In the genomic region with DNA sequence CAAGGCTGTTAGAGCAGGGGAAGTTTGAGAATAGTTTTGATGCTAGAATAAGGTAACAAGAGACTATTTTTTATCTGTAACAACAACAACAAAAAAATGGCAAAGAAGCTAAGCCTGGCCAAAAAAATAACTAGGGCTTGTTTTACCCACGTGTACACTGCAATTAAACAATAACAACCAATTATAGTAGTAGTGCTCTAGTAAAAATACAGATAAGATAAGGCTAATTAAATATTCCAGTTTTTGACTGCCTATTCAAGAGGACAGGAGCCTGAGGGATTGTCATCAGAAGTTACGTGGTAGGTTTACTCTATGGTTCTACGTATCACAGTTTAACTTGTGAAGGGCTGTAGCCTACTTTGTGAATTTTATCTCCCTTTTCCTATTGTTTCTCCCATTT, we compare ENCODE assay signal across 3 cellular contexts.
TF ChIP-seq lines count a peak whose summit lies in the region.

No MANE protein-coding gene starts in this region.

TF ChIP-seq in SK-N-SH, 30 proteins besides CTCF, POLR2A, EP300 and RAD21 (continued from another document):
- TF ChIP-seq, protein P1, sequence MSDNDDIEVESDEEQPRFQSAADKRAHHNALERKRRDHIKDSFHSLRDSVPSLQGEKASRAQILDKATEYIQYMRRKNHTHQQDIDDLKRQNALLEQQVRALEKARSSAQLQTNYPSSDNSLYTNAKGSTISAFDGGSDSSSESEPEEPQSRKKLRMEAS (IDR thresholded peaks at IDR 0.05; ENCODE audit: low read depth), result no peak
- peak; percentile 61 for TF ChIP-seq GATA2 (CRISPR knock-in tag; IDR thresholded peaks at IDR 0.05)
- TF ChIP-seq EZH2phosphoT487 (IDR thresholded peaks at IDR 0.05; ENCODE audit: borderline replicate concordance, low read depth), result no peak
- no peak for TF ChIP-seq JUND (IDR thresholded peaks at IDR 0.05)
- TF ChIP-seq TCF12 (IDR thresholded peaks at IDR 0.05), result no peak
- no peak for TF ChIP-seq FOSL2 (IDR thresholded peaks at IDR 0.05; ENCODE audit: borderline replicate concordance, low read depth)
- TF ChIP-seq MEF2A (IDR thresholded peaks at IDR 0.05; ENCODE audit: borderline replicate concordance, low read depth), result no peak
- peak; percentile 43; the same call in 1 of the 2 replicates for TF ChIP-seq MXI1 (IDR thresholded peaks at IDR 0.05; ENCODE audit: low read depth, low read length)
- TF ChIP-seq, protein P2, sequence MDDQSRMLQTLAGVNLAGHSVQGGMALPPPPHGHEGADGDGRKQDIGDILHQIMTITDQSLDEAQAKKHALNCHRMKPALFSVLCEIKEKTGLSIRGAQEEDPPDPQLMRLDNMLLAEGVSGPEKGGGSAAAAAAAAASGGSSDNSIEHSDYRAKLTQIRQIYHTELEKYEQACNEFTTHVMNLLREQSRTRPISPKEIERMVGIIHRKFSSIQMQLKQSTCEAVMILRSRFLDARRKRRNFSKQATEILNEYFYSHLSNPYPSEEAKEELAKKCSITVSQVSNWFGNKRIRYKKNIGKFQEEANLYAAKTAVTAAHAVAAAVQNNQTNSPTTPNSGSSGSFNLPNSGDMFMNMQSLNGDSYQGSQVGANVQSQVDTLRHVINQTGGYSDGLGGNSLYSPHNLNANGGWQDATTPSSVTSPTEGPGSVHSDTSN (IDR thresholded peaks at IDR 0.05), result no peak
- no peak for TF ChIP-seq POLR2AphosphoS5 (IDR thresholded peaks at IDR 0.05; ENCODE audit: low read depth, low read length)
- TF ChIP-seq TEAD4 (IDR thresholded peaks at IDR 0.05; ENCODE audit: borderline replicate concordance, insufficient read depth), result no peak

TF ChIP-seq in SK-N-SH treated with all-trans-retinoic acid at 6 μM for 48 hours, 23 proteins besides CTCF, POLR2A, EP300 and RAD21 (continued from another document):
- TF ChIP-seq, protein P3, sequence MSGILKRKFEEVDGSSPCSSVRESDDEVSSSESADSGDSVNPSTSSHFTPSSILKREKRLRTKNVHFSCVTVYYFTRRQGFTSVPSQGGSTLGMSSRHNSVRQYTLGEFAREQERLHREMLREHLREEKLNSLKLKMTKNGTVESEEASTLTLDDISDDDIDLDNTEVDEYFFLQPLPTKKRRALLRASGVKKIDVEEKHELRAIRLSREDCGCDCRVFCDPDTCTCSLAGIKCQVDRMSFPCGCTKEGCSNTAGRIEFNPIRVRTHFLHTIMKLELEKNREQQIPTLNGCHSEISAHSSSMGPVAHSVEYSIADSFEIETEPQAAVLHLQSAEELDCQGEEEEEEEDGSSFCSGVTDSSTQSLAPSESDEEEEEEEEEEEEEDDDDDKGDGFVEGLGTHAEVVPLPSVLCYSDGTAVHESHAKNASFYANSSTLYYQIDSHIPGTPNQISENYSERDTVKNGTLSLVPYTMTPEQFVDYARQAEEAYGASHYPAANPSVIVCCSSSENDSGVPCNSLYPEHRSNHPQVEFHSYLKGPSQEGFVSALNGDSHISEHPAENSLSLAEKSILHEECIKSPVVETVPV (CRISPR knock-in tag; IDR thresholded peaks at IDR 0.05), result no peak
- TF ChIP-seq ZFP3 (CRISPR knock-in tag; IDR thresholded peaks at IDR 0.05), result no peak
- TF ChIP-seq SNAI2 (CRISPR knock-in tag; IDR thresholded peaks at IDR 0.05), result no peak
- TF ChIP-seq TOX (CRISPR knock-in tag; IDR thresholded peaks at IDR 0.05; ENCODE audit: borderline replicate concordance), result no peak
TF ChIP-seq in SK-N-SH treated with all-trans-retinoic acid at 6 μM for 48 hours: peak in this region for 0.

TF ChIP-seq in HEK293, 187 proteins besides CTCF, POLR2A, EP300 and RAD21 (continued from another document and continues in another):
- TF ChIP-seq ZNF221 (tag by site-specific recombination; IDR thresholded peaks at IDR 0.05; ENCODE audit: borderline replicate concordance) (no peak), MZF1 (tag by site-specific recombination; IDR thresholded peaks at IDR 0.05; ENCODE audit: borderline replicate concordance) (no peak), ZNF133 (tag by site-specific recombination; IDR thresholded peaks at IDR 0.05) (no peak), MEIS1 (CRISPR knock-in tag; IDR thresholded peaks at IDR 0.05; ENCODE audit: borderline replicate concordance) (no peak), GLIS2 (tag by site-specific recombination; IDR thresholded peaks at IDR 0.05) (no peak), GLI4 (tag by site-specific recombination; IDR thresholded peaks at IDR 0.05) (no peak), ZNF114 (tag by site-specific recombination; IDR thresholded peaks at IDR 0.05) (no peak), ZNF202 (tag by site-specific recombination; IDR thresholded peaks at IDR 0.05; ENCODE audit: borderline replicate concordance) (no peak), ZNF473 (tag by site-specific recombination; IDR thresholded peaks at IDR 0.05) (no peak), ZNF701 (tag by site-specific recombination; IDR thresholded peaks at IDR 0.05) (no peak), ZNF654 (tag by site-specific recombination; IDR thresholded peaks at IDR 0.05; ENCODE audit: low read depth) (no peak), ZNF335 (tag by site-specific recombination; conservative IDR thresholded peaks at IDR 0.05) (no peak), ZBTB8A (tag by site-specific recombination; IDR thresholded peaks at IDR 0.05) (no peak), ZNF121 (tag by site-specific recombination; IDR thresholded peaks at IDR 0.05) (no peak), ZNF660 (tag by site-specific recombination; IDR thresholded peaks at IDR 0.05) (no peak), ZNF426 (tag by site-specific recombination; IDR thresholded peaks at IDR 0.05) (no peak), KLF9 (tag by site-specific recombination; IDR thresholded peaks at IDR 0.05; ENCODE audit: low read depth) (no peak), ZNF558 (tag by site-specific recombination; IDR thresholded peaks at IDR 0.05) (no peak), ZNF248 (tag by site-specific recombination; IDR thresholded peaks at IDR 0.05) (no peak), ZNF549 (tag by site-specific recombination; IDR thresholded peaks at IDR 0.05) (no peak), RBAK (tag by site-specific recombination; IDR thresholded peaks at IDR 0.05) (no peak), GLI2 (tag by site-specific recombination; IDR thresholded peaks at IDR 0.05; ENCODE audit: borderline replicate concordance, low read depth) (0 out of 2 replicates have a peak, but pooled peaks have one; percentile 34), FEZF1 (tag by site-specific recombination; IDR thresholded peaks at IDR 0.05) (peak; percentile 91), ZNF629 (tag by site-specific recombination; IDR thresholded peaks at IDR 0.05) (0 out of 2 replicates have a peak, but pooled peaks have one; percentile 18), ZNF169 (tag by site-specific recombination; IDR thresholded peaks at IDR 0.05) (no peak), SCRT1 (tag by site-specific recombination; IDR thresholded peaks at IDR 0.05; ENCODE audit: borderline replicate concordance) (no peak), ZEB2 (tag by site-specific recombination; IDR thresholded peaks at IDR 0.05) (no peak), ZNF658 (tag by site-specific recombination; IDR thresholded peaks at IDR 0.05) (no peak), ZNF23 (tag by site-specific recombination; IDR thresholded peaks at IDR 0.05; ENCODE audit: borderline replicate concordance) (no peak), ZNF623 (tag by site-specific recombination; IDR thresholded peaks at IDR 0.05) (no peak), YY2 (tag by site-specific recombination; IDR thresholded peaks at IDR 0.05) (no peak), OSR2 (tag by site-specific recombination; IDR thresholded peaks at IDR 0.05) (peak; percentile 58; the same call in 1 of the 2 replicates), PRDM1 (tag by site-specific recombination; IDR thresholded peaks at IDR 0.05) (no peak), ZNF366 (tag by site-specific recombination; conservative IDR thresholded peaks at IDR 0.05) (0 out of 2 replicates have a peak, but pooled peaks have one; percentile 31), HOXA7 (CRISPR knock-in tag; IDR thresholded peaks at IDR 0.05; ENCODE audit: borderline replicate concordance) (no peak), ZBTB20 (tag by site-specific recombination; IDR thresholded peaks at IDR 0.05) (no peak), ZNF19 (tag by site-specific recombination; IDR thresholded peaks at IDR 0.05; ENCODE audit: low read depth) (no peak)
- TF ChIP-seq, protein P4, sequence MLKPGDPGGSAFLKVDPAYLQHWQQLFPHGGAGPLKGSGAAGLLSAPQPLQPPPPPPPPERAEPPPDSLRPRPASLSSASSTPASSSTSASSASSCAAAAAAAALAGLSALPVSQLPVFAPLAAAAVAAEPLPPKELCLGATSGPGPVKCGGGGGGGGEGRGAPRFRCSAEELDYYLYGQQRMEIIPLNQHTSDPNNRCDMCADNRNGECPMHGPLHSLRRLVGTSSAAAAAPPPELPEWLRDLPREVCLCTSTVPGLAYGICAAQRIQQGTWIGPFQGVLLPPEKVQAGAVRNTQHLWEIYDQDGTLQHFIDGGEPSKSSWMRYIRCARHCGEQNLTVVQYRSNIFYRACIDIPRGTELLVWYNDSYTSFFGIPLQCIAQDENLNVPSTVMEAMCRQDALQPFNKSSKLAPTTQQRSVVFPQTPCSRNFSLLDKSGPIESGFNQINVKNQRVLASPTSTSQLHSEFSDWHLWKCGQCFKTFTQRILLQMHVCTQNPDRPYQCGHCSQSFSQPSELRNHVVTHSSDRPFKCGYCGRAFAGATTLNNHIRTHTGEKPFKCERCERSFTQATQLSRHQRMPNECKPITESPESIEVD (tag by site-specific recombination; IDR thresholded peaks at IDR 0.05), result peak; percentile 90
- TF ChIP-seq, protein P5, sequence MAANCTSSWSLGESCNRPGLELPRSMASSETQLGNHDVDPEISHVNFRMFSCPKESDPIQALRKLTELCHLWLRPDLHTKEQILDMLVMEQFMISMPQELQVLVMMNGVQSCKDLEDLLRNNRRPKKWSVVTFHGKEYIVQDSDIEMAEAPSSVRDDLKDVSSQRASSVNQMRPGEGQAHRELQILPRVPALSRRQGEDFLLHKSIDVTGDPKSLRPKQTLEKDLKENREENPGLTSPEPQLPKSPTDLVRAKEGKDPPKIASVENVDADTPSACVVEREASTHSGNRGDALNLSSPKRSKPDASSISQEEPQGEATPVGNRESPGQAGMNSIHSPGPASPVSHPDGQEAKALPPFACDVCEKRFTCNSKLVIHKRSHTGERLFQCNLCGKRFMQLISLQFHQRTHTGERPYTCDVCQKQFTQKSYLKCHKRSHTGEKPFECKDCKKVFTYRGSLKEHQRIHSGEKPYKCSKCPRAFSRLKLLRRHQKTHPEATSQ (tag by site-specific recombination; IDR thresholded peaks at IDR 0.05), result no peak
- TF ChIP-seq, protein P6, sequence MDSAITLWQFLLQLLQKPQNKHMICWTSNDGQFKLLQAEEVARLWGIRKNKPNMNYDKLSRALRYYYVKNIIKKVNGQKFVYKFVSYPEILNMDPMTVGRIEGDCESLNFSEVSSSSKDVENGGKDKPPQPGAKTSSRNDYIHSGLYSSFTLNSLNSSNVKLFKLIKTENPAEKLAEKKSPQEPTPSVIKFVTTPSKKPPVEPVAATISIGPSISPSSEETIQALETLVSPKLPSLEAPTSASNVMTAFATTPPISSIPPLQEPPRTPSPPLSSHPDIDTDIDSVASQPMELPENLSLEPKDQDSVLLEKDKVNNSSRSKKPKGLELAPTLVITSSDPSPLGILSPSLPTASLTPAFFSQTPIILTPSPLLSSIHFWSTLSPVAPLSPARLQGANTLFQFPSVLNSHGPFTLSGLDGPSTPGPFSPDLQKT (IDR thresholded peaks at IDR 0.05; ENCODE audit: borderline replicate concordance, low read depth, low read length), result no peak
- TF ChIP-seq, protein P7, sequence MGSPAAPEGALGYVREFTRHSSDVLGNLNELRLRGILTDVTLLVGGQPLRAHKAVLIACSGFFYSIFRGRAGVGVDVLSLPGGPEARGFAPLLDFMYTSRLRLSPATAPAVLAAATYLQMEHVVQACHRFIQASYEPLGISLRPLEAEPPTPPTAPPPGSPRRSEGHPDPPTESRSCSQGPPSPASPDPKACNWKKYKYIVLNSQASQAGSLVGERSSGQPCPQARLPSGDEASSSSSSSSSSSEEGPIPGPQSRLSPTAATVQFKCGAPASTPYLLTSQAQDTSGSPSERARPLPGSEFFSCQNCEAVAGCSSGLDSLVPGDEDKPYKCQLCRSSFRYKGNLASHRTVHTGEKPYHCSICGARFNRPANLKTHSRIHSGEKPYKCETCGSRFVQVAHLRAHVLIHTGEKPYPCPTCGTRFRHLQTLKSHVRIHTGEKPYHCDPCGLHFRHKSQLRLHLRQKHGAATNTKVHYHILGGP (tag by site-specific recombination; IDR thresholded peaks at IDR 0.05), result no peak
- TF ChIP-seq, protein P8, sequence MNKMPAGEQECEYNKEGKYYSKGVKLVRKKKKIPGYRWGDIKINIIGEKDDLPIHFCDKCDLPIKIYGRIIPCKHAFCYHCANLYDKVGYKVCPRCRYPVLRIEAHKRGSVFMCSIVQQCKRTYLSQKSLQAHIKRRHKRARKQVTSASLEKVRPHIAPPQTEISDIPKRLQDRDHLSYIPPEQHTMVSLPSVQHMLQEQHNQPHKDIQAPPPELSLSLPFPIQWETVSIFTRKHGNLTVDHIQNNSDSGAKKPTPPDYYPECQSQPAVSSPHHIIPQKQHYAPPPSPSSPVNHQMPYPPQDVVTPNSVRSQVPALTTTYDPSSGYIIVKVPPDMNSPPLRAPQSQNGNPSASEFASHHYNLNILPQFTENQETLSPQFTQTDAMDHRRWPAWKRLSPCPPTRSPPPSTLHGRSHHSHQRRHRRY (tag by site-specific recombination; IDR thresholded peaks at IDR 0.05), result no peak
- TF ChIP-seq, protein P9, sequence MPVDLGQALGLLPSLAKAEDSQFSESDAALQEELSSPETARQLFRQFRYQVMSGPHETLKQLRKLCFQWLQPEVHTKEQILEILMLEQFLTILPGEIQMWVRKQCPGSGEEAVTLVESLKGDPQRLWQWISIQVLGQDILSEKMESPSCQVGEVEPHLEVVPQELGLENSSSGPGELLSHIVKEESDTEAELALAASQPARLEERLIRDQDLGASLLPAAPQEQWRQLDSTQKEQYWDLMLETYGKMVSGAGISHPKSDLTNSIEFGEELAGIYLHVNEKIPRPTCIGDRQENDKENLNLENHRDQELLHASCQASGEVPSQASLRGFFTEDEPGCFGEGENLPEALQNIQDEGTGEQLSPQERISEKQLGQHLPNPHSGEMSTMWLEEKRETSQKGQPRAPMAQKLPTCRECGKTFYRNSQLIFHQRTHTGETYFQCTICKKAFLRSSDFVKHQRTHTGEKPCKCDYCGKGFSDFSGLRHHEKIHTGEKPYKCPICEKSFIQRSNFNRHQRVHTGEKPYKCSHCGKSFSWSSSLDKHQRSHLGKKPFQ (tag by site-specific recombination; IDR thresholded peaks at IDR 0.05), result no peak
- TF ChIP-seq, protein P10, sequence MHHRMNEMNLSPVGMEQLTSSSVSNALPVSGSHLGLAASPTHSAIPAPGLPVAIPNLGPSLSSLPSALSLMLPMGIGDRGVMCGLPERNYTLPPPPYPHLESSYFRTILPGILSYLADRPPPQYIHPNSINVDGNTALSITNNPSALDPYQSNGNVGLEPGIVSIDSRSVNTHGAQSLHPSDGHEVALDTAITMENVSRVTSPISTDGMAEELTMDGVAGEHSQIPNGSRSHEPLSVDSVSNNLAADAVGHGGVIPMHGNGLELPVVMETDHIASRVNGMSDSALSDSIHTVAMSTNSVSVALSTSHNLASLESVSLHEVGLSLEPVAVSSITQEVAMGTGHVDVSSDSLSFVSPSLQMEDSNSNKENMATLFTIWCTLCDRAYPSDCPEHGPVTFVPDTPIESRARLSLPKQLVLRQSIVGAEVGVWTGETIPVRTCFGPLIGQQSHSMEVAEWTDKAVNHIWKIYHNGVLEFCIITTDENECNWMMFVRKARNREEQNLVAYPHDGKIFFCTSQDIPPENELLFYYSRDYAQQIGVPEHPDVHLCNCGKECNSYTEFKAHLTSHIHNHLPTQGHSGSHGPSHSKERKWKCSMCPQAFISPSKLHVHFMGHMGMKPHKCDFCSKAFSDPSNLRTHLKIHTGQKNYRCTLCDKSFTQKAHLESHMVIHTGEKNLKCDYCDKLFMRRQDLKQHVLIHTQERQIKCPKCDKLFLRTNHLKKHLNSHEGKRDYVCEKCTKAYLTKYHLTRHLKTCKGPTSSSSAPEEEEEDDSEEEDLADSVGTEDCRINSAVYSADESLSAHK (tag by site-specific recombination; IDR thresholded peaks at IDR 0.05), result 0 out of 2 replicates have a peak, but pooled peaks have one; percentile 20
